Comparison of ENCODE assay signal across 8 cellular contexts in genomic region chr11:76208829-76209670, GRCh38. TPM values are rescaled to one million over a fixed set of nuclear protein-coding genes. Genes with fewer than 3 reads are reported as not detected.
A peak's percentile ranks its signal among the peaks of the same experiment; 100 is the strongest.
DNase-seq lines count a peak whose midpoint lies in the region; ATAC-seq and TF ChIP-seq lines count a peak whose summit lies in the region.

No MANE protein-coding gene starts in this region.

- DNase-seq in MM.1S: peak; percentile 79
- peak; percentile 78 for DNase-seq in T-helper 2 cell treated with Interferon-gamma antibody and Interleukin-4, amounts not matched to agents 5 μg/mL and 100 μg/mL, for 36 hours (ENCODE audit: low spot score)
- DNase-seq in astrocyte of the cerebellum (ENCODE audit: low read depth): no peak
- no peak for DNase-seq in iPS DF 6.9 (ENCODE audit: low read depth, low spot score)
- no peak for DNase-seq in skeletal muscle cell (ENCODE audit: low read depth)
- no peak for DNase-seq in A172 (ENCODE audit: low spot score)

- H3K27ac Mint-ChIP-seq in T-helper 2 cell treated with Interferon-gamma antibody and Interleukin-4, amounts not matched to agents 5 μg/mL and 100 μg/mL, for 36 hours: no peak overlapping the region

- no peak for ATAC-seq in HG03135 (IDR thresholded peaks at IDR 0.05; ENCODE audit: unreplicated experiment)

- H4K20me1 ChIP-seq in MM.1S (ENCODE audit: insufficient read depth, low read length): no peaks in the 10 kb centered on the region

- H3K4me3 ChIP-seq in MM.1S (ENCODE audit: low read length) (peak overlapping the region; percentile 64), astrocyte of the cerebellum (ENCODE audit: low read depth, low read length) (peak overlapping the region; percentile 42), iPS DF 6.9 (ENCODE audit: low read length) (peak overlapping the region; percentile 39; the same call in 1 of the 2 replicates), skeletal muscle cell (ENCODE audit: low read depth, low read length) (peak overlapping the region; percentile 47)

- no CpG with 5 or more reads among the region's 94 CpGs for WGBS in iPS DF 6.9 (ENCODE audit: insufficient coverage, insufficient read length)

- H3K9me2 ChIP-seq in MM.1S (replicated peaks; ENCODE audit: insufficient read depth, low read length): no peaks in the 10 kb centered on the region

- TF ChIP-seq CTCF in GM12873 (IDR thresholded peaks at IDR 0.05; ENCODE audit: insufficient read depth, low read depth, low read length, missing control alignments) (peak; percentile 88), MM.1S (IDR thresholded peaks at IDR 0.05; ENCODE audit: low read length) (peak; percentile 84), astrocyte of the cerebellum (IDR thresholded peaks at IDR 0.05; ENCODE audit: low read depth, low read length, missing control alignments) (peak; percentile 90)

- no peaks in the 10 kb centered on the region for H3K9me3 Mint-ChIP-seq in T-helper 2 cell treated with Interferon-gamma antibody and Interleukin-4, amounts not matched to agents 5 μg/mL and 100 μg/mL, for 36 hours

- peak overlapping the region; percentile 24; the same call in 1 of the 2 replicates for H3K9ac ChIP-seq in MM.1S (ENCODE audit: low read length)

- peaks cover 7% of the 10 kb centered on the region for H3K4me1 Mint-ChIP-seq in T-helper 2 cell treated with Interferon-gamma antibody and Interleukin-4, amounts not matched to agents 5 μg/mL and 100 μg/mL, for 36 hours (ENCODE audit: low read depth)

- H3K36me3 ChIP-seq in MM.1S (replicated peaks; ENCODE audit: insufficient read depth, low read length) (no peaks in the 10 kb centered on the region), iPS DF 6.9 (ENCODE audit: control insufficient read depth, insufficient read depth, low read length) (no peaks in the 10 kb centered on the region; the same call in 1 of the 2 replicates)

- in situ Hi-C loops in astrocyte of the cerebellum (cut with HindIII; ENCODE audit: low sequenced_read_pairs): no loop called here

- H3K4me1 ChIP-seq in MM.1S (ENCODE audit: low read length) (0 out of 2 replicates have a peak, but pooled peaks cover 3% of the 10 kb centered on the region), iPS DF 6.9 (ENCODE audit: control insufficient read depth, insufficient read depth, low read length) (peaks cover 7% of the 10 kb centered on the region)

- H2AFZ ChIP-seq in MM.1S (ENCODE audit: low read length): peak overlapping the region; percentile 79

- H3K9me3 ChIP-seq in MM.1S (replicated peaks; ENCODE audit: insufficient read depth, low read length): no peaks in the 10 kb centered on the region
- no peaks in the 10 kb centered on the region for H3K9me3 ChIP-seq in iPS DF 6.9 (ENCODE audit: control insufficient read depth, insufficient read depth, low read length)

- H3K36me3 Mint-ChIP-seq in T-helper 2 cell treated with Interferon-gamma antibody and Interleukin-4, amounts not matched to agents 5 μg/mL and 100 μg/mL, for 36 hours (ENCODE audit: low read depth): no peaks in the 10 kb centered on the region

- peak overlapping the region; percentile 82 for H3K4me3 Mint-ChIP-seq in T-helper 2 cell treated with Interferon-gamma antibody and Interleukin-4, amounts not matched to agents 5 μg/mL and 100 μg/mL, for 36 hours

- 0 out of 2 replicates have a peak, but pooled peaks cover 3% of the 10 kb centered on the region for H3F3A ChIP-seq in MM.1S (ENCODE audit: insufficient read depth, low read length)

- H3K27me3 ChIP-seq in MM.1S (replicated peaks; ENCODE audit: insufficient read depth, low read length): peaks cover 42% of the 10 kb centered on the region
- H3K27me3 ChIP-seq in iPS DF 6.9 (ENCODE audit: control insufficient read depth, insufficient read depth, low read length): peaks cover 73% of the 10 kb centered on the region

- no peaks in the 10 kb centered on the region for H3K79me2 ChIP-seq in MM.1S (ENCODE audit: low read length)

- H3K27me3 Mint-ChIP-seq in T-helper 2 cell treated with Interferon-gamma antibody and Interleukin-4, amounts not matched to agents 5 μg/mL and 100 μg/mL, for 36 hours (ENCODE audit: low read depth): peaks cover 66% of the 10 kb centered on the region

- no peak overlapping the region for H3K27ac ChIP-seq in MM.1S (ENCODE audit: low read length)
- no peak overlapping the region for H3K27ac ChIP-seq in iPS DF 6.9 (ENCODE audit: low read length)

- peak overlapping the region; percentile 100 for H3K4me2 ChIP-seq in MM.1S (ENCODE audit: low read depth, low read length)

RNA-seq across cellular contexts. Expression of gene WNT11, which starts 2.7 kb away (rescaled TPM):
- total RNA-seq in A172 (2014; rRNA removed; shearing (Covaris generic)): 0.98 and 2.6 TPM in 2 replicates

Comparison
In these comparisons a context has a peak if more than half of its experiments do, and no peak if none do; other contexts are left out.
1. DNase-seq: peak in MM.1S (single experiment) and T-helper 2 cell treated with Interferon-gamma antibody and Interleukin-4, amounts not matched to agents 5 μg/mL and 100 μg/mL, for 36 hours (single experiment); none in astrocyte of the cerebellum (single experiment), iPS DF 6.9 (single experiment), skeletal muscle cell (single experiment) and A172 (single experiment).
2. Peak in every context shown above with its lines, with median percentiles within 50 percentile points of each other: CTCF ChIP-seq and H3K4me3 ChIP-seq.